Comparison of ENCODE assay signal across 28 cellular contexts in genomic region chr20:57968111-57968510, GRCh38.
"Had no signal": no experiment of that assay in that cellular context is flagged by ENCODE, and none has a peak within 500 bp of the region (broad histone marks: within the 10 kb centered on the region; RNA-seq: fewer than 3 reads in every experiment).

No MANE protein-coding gene starts in this region.

- H3K27me3 ChIP-seq: right atrium auricular region, suprapubic skin, transverse colon, vagina had no signal

- H3K4me1 ChIP-seq: prostate gland, transverse colon had no signal

- H3K4me3 ChIP-seq: coronary artery, esophagus squamous epithelium, lung, prostate gland, right atrium auricular region, smooth muscle cell, suprapubic skin, transverse colon, vagina had no signal

- H3K27ac ChIP-seq: coronary artery, esophagus squamous epithelium, prostate gland, right atrium auricular region, suprapubic skin, transverse colon, vagina had no signal

- H3K4me1 Mint-ChIP-seq: stimulated activated naive CD8-positive, alpha-beta T cell treated with anti-CD3 and anti-CD28 coated beads, Interleukin-15, amount 100 ng/mL, for 72 hours had no signal

- H3K36me3 Mint-ChIP-seq: naive thymus-derived CD4-positive, alpha-beta T cell had no signal

- H3K4me2 ChIP-seq: smooth muscle cell had no signal

- H3K4me3 Mint-ChIP-seq: effector memory CD8-positive, alpha-beta T cell; naive thymus-derived CD4-positive, alpha-beta T cell; nephron; stimulated activated naive CD8-positive, alpha-beta T cell treated with anti-CD3 and anti-CD28 coated beads, Interleukin-15, amount 100 ng/mL, for 72 hours had no signal

- H3K9me3 ChIP-seq: esophagus squamous epithelium, prostate gland, right atrium auricular region, transverse colon, vagina had no signal

- ATAC-seq: effector memory CD8-positive, alpha-beta T cell; left lobe of liver; naive thymus-derived CD4-positive, alpha-beta T cell; sciatic nerve; stimulated activated naive CD8-positive, alpha-beta T cell treated with anti-CD3 and anti-CD28 coated beads, Interleukin-15, amount 100 ng/mL, for 72 hours had no signal

- DNase-seq: effector memory CD8-positive, alpha-beta T cell; erythroblast; esophagus squamous epithelium; head of caudate nucleus; kidney; mesenchymal stem cell; midbrain; naive thymus-derived CD4-positive, alpha-beta T cell; nucleus accumbens; stimulated activated CD4-positive, alpha-beta T cell treated with anti-CD3 and anti-CD28 coated beads, Interleukin-12 subunit alpha, Interleukin-12 subunit beta, amount 100 ng/mL, for 4 hours; stimulated activated CD4-positive, alpha-beta T cell treated with anti-CD3 and anti-CD28 coated beads, Interleukin-1b, Interleukin-23, amount 100 ng/mL, for 48 hours; stimulated activated CD4-positive, alpha-beta T cell treated with anti-CD3 and anti-CD28 coated beads, Interleukin-4, amount 100 ng/mL, for 1 hour; stimulated activated CD8-positive, alpha-beta memory T cell treated with anti-CD3 and anti-CD28 coated beads, Interleukin-4, amount 100 ng/mL, for 48 hours; stimulated activated naive CD4-positive, alpha-beta T cell; stimulated activated naive CD8-positive, alpha-beta T cell treated with anti-CD3 and anti-CD28 coated beads, Interleukin-15, amount 100 ng/mL, for 72 hours; transverse colon had no signal

- H3K9me3 Mint-ChIP-seq: effector memory CD8-positive, alpha-beta T cell; stimulated activated naive CD8-positive, alpha-beta T cell treated with anti-CD3 and anti-CD28 coated beads, Interleukin-15, amount 100 ng/mL, for 72 hours had no signal

- H3K27ac Mint-ChIP-seq: effector memory CD8-positive, alpha-beta T cell; naive thymus-derived CD4-positive, alpha-beta T cell; stimulated activated naive CD8-positive, alpha-beta T cell treated with anti-CD3 and anti-CD28 coated beads, Interleukin-15, amount 100 ng/mL, for 72 hours had no signal

- FAIRE-seq: endometrium, frontal cortex, kidney had no signal

- H3K36me3 ChIP-seq: esophagus squamous epithelium, prostate gland, right atrium auricular region, suprapubic skin, transverse colon, vagina had no signal
